10 cellular contexts compared by ENCODE assay signal in the genomic region with DNA sequence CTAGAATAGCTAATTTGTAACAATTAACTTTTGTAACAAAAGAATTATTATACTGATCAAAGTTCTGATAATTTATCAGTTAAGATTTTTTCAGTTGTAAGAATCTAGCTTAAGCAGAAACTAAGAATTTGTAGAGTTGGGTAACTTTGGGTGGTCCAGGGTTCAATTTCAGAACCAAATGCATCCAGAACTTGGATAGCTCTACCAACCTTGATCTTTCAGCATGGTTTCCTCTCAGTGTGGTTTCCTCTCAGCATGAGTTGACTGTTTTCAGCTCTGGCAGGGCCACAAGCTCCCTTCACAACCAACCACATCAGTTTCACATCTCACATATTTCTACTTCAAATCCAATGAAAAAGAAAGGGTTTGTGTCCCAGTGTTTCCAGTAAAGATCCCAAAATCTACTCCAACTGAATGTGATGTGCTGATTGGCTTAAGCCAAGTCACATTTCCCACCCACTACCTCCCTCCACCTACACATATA. TPM values are rescaled to one million over a fixed set of nuclear protein-coding genes. Genes with fewer than 3 reads are reported as not detected.
A peak's percentile ranks its signal among the peaks of the same experiment; 100 is the strongest.
DNase-seq lines count a peak whose midpoint lies in the region; ATAC-seq and TF ChIP-seq lines count a peak whose summit lies in the region.
"Had no signal": no experiment of that assay in that cellular context is flagged by ENCODE, and none has a peak within 500 bp of the region (broad histone marks: within the 10 kb centered on the region; RNA-seq: fewer than 3 reads in every experiment).

No MANE protein-coding gene starts in this region.

- peaks cover 56% of the 10 kb centered on the region for H3K4me1 Mint-ChIP-seq in activated T-cell treated with anti-CD3 and anti-CD28 coated beads, Interleukin-2, amount 50 U/mL, for 24 hours (ENCODE audit: low read depth)
- peaks cover 55% of the 10 kb centered on the region for H3K4me1 Mint-ChIP-seq in activated T-helper 2 cell treated with anti-CD3 and anti-CD28 coated beads, Interferon-gamma antibody, Interleukin-2, Interleukin-4, amounts not matched to agents 10 μg/mL and 5 μg/mL and 100 μg/mL, durations not matched to agents 14 hours and 24 hours and 36 hours (ENCODE audit: low read depth)

- no peak overlapping the region for H3K4me3 Mint-ChIP-seq in activated T-cell treated with anti-CD3 and anti-CD28 coated beads, Interleukin-2, amount 50 U/mL, for 24 hours
- H3K4me3 Mint-ChIP-seq in activated T-helper 2 cell treated with anti-CD3 and anti-CD28 coated beads, Interferon-gamma antibody, Interleukin-2, Interleukin-4, amounts not matched to agents 10 μg/mL and 5 μg/mL and 100 μg/mL, durations not matched to agents 14 hours and 24 hours and 36 hours (ENCODE audit: low read depth), result no peak overlapping the region
- H3K4me3 Mint-ChIP-seq: stimulated activated naive B cell treated with anti-CD40 and anti-IgM and Interleukin-4, amounts not matched to agents 10 μg/mL and 1 μg/mL and 100 μg/mL, for 72 hours had no signal

- TF ChIP-seq POLR2A in spleen (IDR thresholded peaks at IDR 0.05), result no peak

- H3K27me3 Mint-ChIP-seq in activated T-cell treated with anti-CD3 and anti-CD28 coated beads, Interleukin-2, amount 50 U/mL, for 24 hours, result no peaks in the 10 kb centered on the region
- H3K27me3 Mint-ChIP-seq in activated T-helper 2 cell treated with anti-CD3 and anti-CD28 coated beads, Interferon-gamma antibody, Interleukin-2, Interleukin-4, amounts not matched to agents 10 μg/mL and 5 μg/mL and 100 μg/mL, durations not matched to agents 14 hours and 24 hours and 36 hours (ENCODE audit: low read depth), result no peaks in the 10 kb centered on the region
- H3K27me3 Mint-ChIP-seq: stimulated activated naive B cell treated with anti-CD40 and anti-IgM and Interleukin-4, amounts not matched to agents 10 μg/mL and 1 μg/mL and 100 μg/mL, for 72 hours had no signal

- peaks cover 3% of the 10 kb centered on the region for H3K9me3 Mint-ChIP-seq in activated T-cell treated with anti-CD3 and anti-CD28 coated beads, Interleukin-2, amount 50 U/mL, for 24 hours
- peaks cover 12% of the 10 kb centered on the region for H3K9me3 Mint-ChIP-seq in activated T-helper 2 cell treated with anti-CD3 and anti-CD28 coated beads, Interferon-gamma antibody, Interleukin-2, Interleukin-4, amounts not matched to agents 10 μg/mL and 5 μg/mL and 100 μg/mL, durations not matched to agents 14 hours and 24 hours and 36 hours
- H3K9me3 Mint-ChIP-seq: nephron had no signal

- H3K27ac ChIP-seq in spleen (peak overlapping the region in 7 of 8 donors; percentile 30 to 99 (median 96)), psoas muscle (no peak overlapping the region)

- no peak for DNase-seq in activated T-cell treated with anti-CD3 and anti-CD28 coated beads, Interleukin-2, amount 50 U/mL, for 24 hours
- DNase-seq in activated T-cell treated with anti-CD3 and anti-CD28 coated beads, Interleukin-2, amount 50 U/mL, for 1 hour, result no peak
- peak; percentile 39 for DNase-seq in activated T-helper 2 cell treated with anti-CD3 and anti-CD28 coated beads, Interferon-gamma antibody, Interleukin-2, Interleukin-4, amounts not matched to agents 10 μg/mL and 5 μg/mL and 100 μg/mL, durations not matched to agents 14 hours and 24 hours and 36 hours (ENCODE audit: low spot score)
- DNase-seq in spleen, result no peak
- DNase-seq in psoas muscle, result no peak
- DNase-seq in NCI-H1092 treated with DMSO at 0.1 percent for 48 hours (lab: John Stamatoyannopoulos, UW), result no peak
- DNase-seq: stimulated activated naive B cell treated with anti-CD40 and anti-IgM and Interleukin-4, amounts not matched to agents 10 μg/mL and 1 μg/mL and 100 μg/mL, for 72 hours had no signal

- TF ChIP-seq CTCF in spleen (IDR thresholded peaks at IDR 0.05 in 8 of 11, conservative IDR thresholded peaks at IDR 0.05 in 3 of 11) (peak in 2 of 11 experiments; percentile 1 to 27), psoas muscle (IDR thresholded peaks at IDR 0.05) (no peak)

- ATAC-seq in HG02938 (IDR thresholded peaks at IDR 0.05; ENCODE audit: unreplicated experiment) (peak; percentile 29), HG03354 (IDR thresholded peaks at IDR 0.05; ENCODE audit: poor library complexity, severe bottlenecking, unreplicated experiment) (no peak), psoas muscle (no peak)
- ATAC-seq: stimulated activated naive B cell treated with anti-CD40 and anti-IgM and Interleukin-4, amounts not matched to agents 10 μg/mL and 1 μg/mL and 100 μg/mL, for 72 hours had no signal

- peaks cover 20% of the 10 kb centered on the region for H3K36me3 Mint-ChIP-seq in activated T-cell treated with anti-CD3 and anti-CD28 coated beads, Interleukin-2, amount 50 U/mL, for 24 hours (ENCODE audit: low read depth)
- H3K36me3 Mint-ChIP-seq in activated T-helper 2 cell treated with anti-CD3 and anti-CD28 coated beads, Interferon-gamma antibody, Interleukin-2, Interleukin-4, amounts not matched to agents 10 μg/mL and 5 μg/mL and 100 μg/mL, durations not matched to agents 14 hours and 24 hours and 36 hours (ENCODE audit: low read depth), result peaks cover 24% of the 10 kb centered on the region

- H3K27me3 ChIP-seq in spleen (replicated peaks in 1 of 7) (no peaks in the 10 kb centered on the region), psoas muscle (ENCODE audit: insufficient read depth in 3 of 3, low read length in 2 of 3) (no peaks in the 10 kb centered on the region)

- intact Hi-C loops in activated T-helper 2 cell treated with anti-CD3 and anti-CD28 coated beads, Interferon-gamma antibody, Interleukin-2, Interleukin-4, amounts not matched to agents 10 μg/mL and 5 μg/mL and 100 μg/mL, durations not matched to agents 14 hours and 24 hours and 36 hours (cut with micrococcal nuclease), result loop anchor here (1.0 to 2.0 kb wide), 2 partner anchors 16 to 26 kb away; no protein-coding TSS in a partner anchor
- intact Hi-C loops in spleen (cut with DNase I; ENCODE audit: low total_unique reads) (loop anchor here (2.0 to 10.0 kb wide), 2 partner anchors 52 to 102 kb away; partner anchors contain the start of gene STAMBPL1), psoas muscle (cut with DNase I) (loop anchor here in 1 of 2 donors (5.0 kb wide), 1 partner anchor 150 kb away; no protein-coding TSS in a partner anchor)

- peaks cover 23 to 77% (median 41%) of the 10 kb centered on the region in 6 donors for H3K4me1 ChIP-seq in spleen
- no peaks in the 10 kb centered on the region for H3K4me1 ChIP-seq in psoas muscle

- H3K9me3 ChIP-seq in spleen, result peaks cover 0 to 10% (median 7%) of the 10 kb centered on the region in 8 donors
- no peaks in the 10 kb centered on the region for H3K9me3 ChIP-seq in psoas muscle

- H3K4me3 ChIP-seq in spleen (no peak overlapping the region), psoas muscle (no peak overlapping the region)

- H3K27ac Mint-ChIP-seq in activated T-cell treated with anti-CD3 and anti-CD28 coated beads, Interleukin-2, amount 50 U/mL, for 24 hours, result peak overlapping the region; percentile 83
- H3K27ac Mint-ChIP-seq in activated T-helper 2 cell treated with anti-CD3 and anti-CD28 coated beads, Interferon-gamma antibody, Interleukin-2, Interleukin-4, amounts not matched to agents 10 μg/mL and 5 μg/mL and 100 μg/mL, durations not matched to agents 14 hours and 24 hours and 36 hours, result peak overlapping the region; percentile 63
- H3K27ac Mint-ChIP-seq: stimulated activated naive B cell treated with anti-CD40 and anti-IgM and Interleukin-4, amounts not matched to agents 10 μg/mL and 1 μg/mL and 100 μg/mL, for 72 hours had no signal

- H3K36me3 ChIP-seq in spleen (no peaks in the 10 kb centered on the region), psoas muscle (ENCODE audit: insufficient read depth in 1 of 2, low read depth in 1 of 2) (no peaks in the 10 kb centered on the region)

RNA-seq across cellular contexts. Expression of gene FAS, which starts 3.3 kb away (rescaled TPM):
- 20.7 and 22.5 TPM in 2 replicates for total RNA-seq in activated T-helper 2 cell treated with anti-CD3 and anti-CD28 coated beads, Interferon-gamma antibody, Interleukin-2, Interleukin-4, amounts not matched to agents 10 μg/mL and 5 μg/mL and 100 μg/mL, durations not matched to agents 14 hours and 24 hours and 36 hours
- total RNA-seq in spleen, result 10 to 100 TPM; 29.9 to 50.6 (median 36.4) TPM
- polyA plus RNA-seq in spleen, result 1 to 10 TPM; 7.6 to 9.7 (median 8.3) TPM
- total RNA-seq in psoas muscle, result 1 to 10 TPM; 1.6 to 3.8 (median 2.6) TPM
- 1 to 10 TPM; 1.1 to 3.8 (median 1.4) TPM for polyA plus RNA-seq in psoas muscle

RNA-seq across cellular contexts. Expression of gene ACTA2, which starts 34.7 kb away (rescaled TPM):
- 11.3 and 11.9 TPM in 2 replicates for total RNA-seq in activated T-helper 2 cell treated with anti-CD3 and anti-CD28 coated beads, Interferon-gamma antibody, Interleukin-2, Interleukin-4, amounts not matched to agents 10 μg/mL and 5 μg/mL and 100 μg/mL, durations not matched to agents 14 hours and 24 hours and 36 hours
- total RNA-seq in spleen, result 1,000 to 10,000 TPM in 1 of 7 donors, 100 to 1,000 TPM in 6; 128 to 1,421 (median 242) TPM
- 100 to 1,000 TPM; 104 to 324 (median 224) TPM for polyA plus RNA-seq in spleen
- total RNA-seq in psoas muscle, result 10 to 100 TPM; 39.6 to 63.1 (median 53.1) TPM
- 10 to 100 TPM; 56.6 to 73.1 (median 65.6) TPM for polyA plus RNA-seq in psoas muscle
